In genomic region chr3:126704494-126705214, GRCh38 we compare ENCODE assay signal across 8 cellular contexts. TPM values are rescaled to one million over a fixed set of nuclear protein-coding genes. Genes with fewer than 3 reads are reported as not detected.
DNase-seq lines count a peak whose midpoint lies in the region; ATAC-seq and TF ChIP-seq lines count a peak whose summit lies in the region.

No MANE protein-coding gene starts in this region.

- intact Hi-C loops in dorsolateral prefrontal cortex (cut with DNase I) = loop anchor here in 1 of 2 donors (5.0 kb wide), 1 partner anchor 278 kb away; the partner anchor contains the start of gene PLXNA1

- ATAC-seq in GM18861 (IDR thresholded peaks at IDR 0.05; ENCODE audit: unreplicated experiment) (peak; percentile 4), GM19397 (IDR thresholded peaks at IDR 0.05; ENCODE audit: unreplicated experiment) (no peak), GM21360 (IDR thresholded peaks at IDR 0.05; ENCODE audit: unreplicated experiment) (no peak)

- H3K27me3 ChIP-seq in dorsolateral prefrontal cortex (no peaks in the 10 kb centered on the region), muscle layer of duodenum (ENCODE audit: low read depth, low read length) (no peaks in the 10 kb centered on the region)

- H3K27ac ChIP-seq in dorsolateral prefrontal cortex (peak overlapping the region in 28 of 59 donors; percentile 2 to 84 (median 37)), muscle layer of duodenum (ENCODE audit: low read length) (no peak overlapping the region)

- TF ChIP-seq CTCF in AG10803 (conservative IDR thresholded peaks at IDR 0.05; ENCODE audit: low read length) = no peak
- no peak for TF ChIP-seq CTCF in dorsolateral prefrontal cortex (IDR thresholded peaks at IDR 0.05 in 54 of 56, conservative IDR thresholded peaks at IDR 0.05 in 2 of 56; ENCODE audit: low read depth in 1 of 56, partially characterized antibody in 56 of 56)

- H3K4me3 ChIP-seq in AG10803 (ENCODE audit: low read length) (peak overlapping the region; percentile 86), dorsolateral prefrontal cortex (peak overlapping the region; percentile 54 to 95 (median 85)), muscle layer of duodenum (ENCODE audit: low read depth in 1 of 2, low read length in 2 of 2) (peak overlapping the region; percentile 62 to 95)

- DNase-seq in AG10803 (ENCODE audit: low read depth) (no peak), NCI-H1105 treated with DMSO at 0.1 percent for 48 hours (lab: John Stamatoyannopoulos, UW) (peak; percentile 44), dorsolateral prefrontal cortex (peak in 1 of 10 donors; percentile 24), HUDEP-2 (lab: John Stamatoyannopoulos, UW; ENCODE audit: unreplicated experiment in 76 of 76) (no peak)

- peaks cover 0 to 10% of the 10 kb centered on the region in 2 donors for H3K4me1 ChIP-seq in muscle layer of duodenum (ENCODE audit: control insufficient read depth in 1 of 2, insufficient read depth in 2 of 2, low read length in 2 of 2)

- no peaks in the 10 kb centered on the region for H3K36me3 ChIP-seq in muscle layer of duodenum (ENCODE audit: control insufficient read depth in 1 of 2, insufficient read depth in 2 of 2, low read length in 2 of 2)

- H3K9me3 ChIP-seq in muscle layer of duodenum (ENCODE audit: control insufficient read depth in 1 of 2, low read length in 2 of 2) = no peaks in the 10 kb centered on the region

RNA-seq across cellular contexts. Expression of gene CHCHD6, which starts 0.6 kb away (rescaled TPM):
- total RNA-seq in dorsolateral prefrontal cortex = 100 to 1,000 TPM in 1 of 120 experiments, 10 to 100 TPM in 119; 23.5 to 101 (median 41.5) TPM

RNA-seq across cellular contexts. Expression of gene TXNRD3, which starts 49.7 kb away (rescaled TPM):
- total RNA-seq in dorsolateral prefrontal cortex = 10 to 100 TPM in 34 of 120 experiments, 1 to 10 TPM in 86; 4.0 to 17.3 (median 8.9) TPM
